In the genomic region with DNA sequence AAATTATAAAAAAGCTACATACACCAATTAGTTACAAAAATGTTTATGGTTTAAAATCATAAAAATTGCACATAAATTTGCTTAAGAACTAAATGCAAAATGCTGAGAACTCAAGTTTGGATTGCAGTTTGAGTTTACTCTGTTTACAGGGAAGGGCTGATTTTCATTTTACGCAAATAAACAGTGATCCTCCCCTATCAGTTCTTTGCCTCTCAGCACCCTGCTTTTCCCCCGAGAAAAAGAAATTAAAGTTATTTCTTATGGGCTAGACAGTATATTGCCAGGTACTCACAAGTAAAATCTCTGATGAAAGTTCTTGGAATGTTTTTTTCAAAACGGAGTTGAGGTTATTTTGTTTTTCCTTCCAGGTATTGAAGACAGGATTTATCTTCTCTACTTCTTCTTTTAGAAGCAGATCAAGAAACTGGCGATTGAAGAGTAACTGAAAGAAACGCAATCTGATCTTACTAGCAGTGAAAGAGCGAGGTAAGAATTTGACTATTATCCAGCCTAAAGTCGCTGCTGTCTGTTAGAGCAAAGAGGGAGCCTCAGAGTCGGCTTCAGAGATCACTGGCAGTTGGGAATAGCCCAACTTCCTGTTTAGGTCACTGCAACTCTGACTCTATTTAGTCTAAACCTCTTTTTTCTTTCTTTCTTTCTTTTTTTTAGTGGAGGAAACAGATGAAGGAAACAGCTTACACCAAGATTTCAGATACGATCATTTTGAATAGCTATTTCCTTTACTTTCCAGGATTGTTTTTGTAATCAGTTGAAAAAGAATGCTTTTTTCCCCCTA, we compare ENCODE assay signal across 8 cellular contexts. TPM values are rescaled to one million over a fixed set of nuclear protein-coding genes. Genes with fewer than 3 reads are reported as not detected.
DNase-seq lines count a peak whose midpoint lies in the region; FAIRE-seq and TF ChIP-seq lines count a peak whose summit lies in the region.

A gene (minus strand): TSS at position 528 of the 796 bp plus-strand sequence. CDS start 50,667 bp downstream, outside the sequence.

- no peak for TF ChIP-seq CTCF in astrocyte (IDR thresholded peaks at IDR 0.05; ENCODE audit: insufficient read depth, low read depth, low read length)

- H4K20me1 ChIP-seq in astrocyte (ENCODE audit: insufficient read depth, low read length), result no peaks in the 10 kb centered on the region

- H3K4me3 ChIP-seq in astrocyte (ENCODE audit: insufficient read depth, low read depth, low read length) (peak within 1 kb of the TSS; percentile 90), iPS-18a (ENCODE audit: low read length) (no peak within 1 kb of the TSS), skeletal muscle tissue (ENCODE audit: low read length in 3 of 3) (peak within 1 kb of the TSS; percentile 60 to 84 (median 70))

- H3K9me3 Mint-ChIP-seq in astrocyte (ENCODE audit: unreplicated experiment), result peaks cover 5% of the 10 kb centered on the region

- peak within 1 kb of the TSS; percentile 94 for H3K4me3 Mint-ChIP-seq in astrocyte (ENCODE audit: unreplicated experiment)

- peak; percentile 35 for DNase-seq in 8988T
- peak; percentile 22 for DNase-seq in HK-2 (ENCODE audit: unreplicated experiment)
- peak; percentile 63 for DNase-seq in astrocyte (ENCODE audit: low read depth)
- DNase-seq in NCI-H2029 treated with DMSO at 0.1 percent for 48 hours (lab: John Stamatoyannopoulos, UW), result no peak
- DNase-seq in pons (ENCODE audit: low spot score), result no peak
- no peak for DNase-seq in NCI-H510A treated with DMSO at 0.1 percent for 48 hours (lab: John Stamatoyannopoulos, UW)

- no peaks in the 10 kb centered on the region for H3K27me3 Mint-ChIP-seq in astrocyte (ENCODE audit: low read depth, unreplicated experiment)

- H3K9ac ChIP-seq in astrocyte (ENCODE audit: low read length) (peak within 1 kb of the TSS; percentile 97), iPS-18a (ENCODE audit: low read length) (peak within 1 kb of the TSS; percentile 38), skeletal muscle tissue (ENCODE audit: low read depth in 1 of 3, low read length in 3 of 3) (peak within 1 kb of the TSS; percentile 71 to 83 (median 73))

- no peaks in the 10 kb centered on the region for H3K27me3 ChIP-seq in astrocyte (ENCODE audit: insufficient read depth, low read length)
- no peaks in the 10 kb centered on the region for H3K27me3 ChIP-seq in iPS-18a (ENCODE audit: control insufficient read depth, insufficient read depth, low read length)
- no peaks in the 10 kb centered on the region for H3K27me3 ChIP-seq in skeletal muscle tissue (ENCODE audit: control insufficient read depth in 3 of 3, insufficient read depth in 3 of 3, low read length in 3 of 3)

- H3K4me1 ChIP-seq in astrocyte (ENCODE audit: insufficient read depth, low read length) (peaks cover 9% of the 10 kb centered on the region), iPS-18a (ENCODE audit: control insufficient read depth, low read depth, low read length) (peaks cover 4% of the 10 kb centered on the region), skeletal muscle tissue (ENCODE audit: control insufficient read depth in 3 of 3, insufficient read depth in 3 of 3, low read length in 3 of 3) (peaks cover 0 to 7% (median 2%) of the 10 kb centered on the region in 3 donors)

- H3K27ac Mint-ChIP-seq in astrocyte (ENCODE audit: unreplicated experiment), result peak within 1 kb of the TSS; percentile 78

- peaks cover 7% of the 10 kb centered on the region for H3K36me3 Mint-ChIP-seq in astrocyte (ENCODE audit: low read depth, unreplicated experiment)

- peaks cover 5% of the 10 kb centered on the region for H3K36me3 ChIP-seq in astrocyte (ENCODE audit: insufficient read depth, low read length)
- no peaks in the 10 kb centered on the region for H3K36me3 ChIP-seq in iPS-18a (ENCODE audit: control insufficient read depth, low read depth, low read length)
- H3K36me3 ChIP-seq in skeletal muscle tissue (ENCODE audit: control insufficient read depth in 3 of 3, insufficient read depth in 3 of 3, low read length in 3 of 3), result no peaks in the 10 kb centered on the region

- peak within 1 kb of the TSS; percentile 82 for H3K4me2 ChIP-seq in astrocyte (ENCODE audit: low read length)

- FAIRE-seq in astrocyte (lab: Jason Lieb, UNC), result peak; percentile 68

- peak within 1 kb of the TSS; percentile 35 for H2AFZ ChIP-seq in astrocyte (ENCODE audit: low read depth, low read length)

- H3K27ac ChIP-seq in astrocyte (ENCODE audit: low read depth, low read length), result peak within 1 kb of the TSS; percentile 93
- peak within 1 kb of the TSS; percentile 49 for H3K27ac ChIP-seq in iPS-18a (ENCODE audit: low read length)
- peak within 1 kb of the TSS; percentile 75 for H3K27ac ChIP-seq in skeletal muscle tissue (ENCODE audit: low read depth, low read length)

- H3K4me1 Mint-ChIP-seq in astrocyte (ENCODE audit: low read depth, unreplicated experiment), result peaks cover 14% of the 10 kb centered on the region

- H3K79me2 ChIP-seq in astrocyte (ENCODE audit: insufficient read depth, low read length), result peaks cover 51% of the 10 kb centered on the region

- H3K9me3 ChIP-seq in astrocyte (ENCODE audit: insufficient read depth, low read depth, low read length) (no peaks in the 10 kb centered on the region), iPS-18a (ENCODE audit: control insufficient read depth, low read depth, low read length) (no peaks in the 10 kb centered on the region), skeletal muscle tissue (ENCODE audit: control insufficient read depth in 3 of 3, low read length in 3 of 3) (no peaks in the 10 kb centered on the region)

RNA-seq across cellular contexts. Expression of the gene that starts here (rescaled TPM):
- total RNA-seq in astrocyte (52.9 and 56.6 TPM in 2 replicates), skeletal muscle tissue (47.0 TPM)

Comparison
In these comparisons a context has a peak if more than half of its experiments do, and no peak if none do; other contexts are left out.
1. DNase-seq: peak in 8988T (single experiment), HK-2 (single experiment) and astrocyte (single experiment); none in NCI-H2029 treated with DMSO at 0.1 percent for 48 hours (single experiment), pons (single experiment) and NCI-H510A treated with DMSO at 0.1 percent for 48 hours (single experiment).
2. H3K9ac ChIP-seq: peak in every context shown above with its lines; median percentile 97 in astrocyte; 73 in skeletal muscle tissue; 38 in iPS-18a.
3. Peak in every context shown above with its lines, with median percentiles within 50 percentile points of each other: H3K27ac ChIP-seq.